ENCODE assay signal across 17 cellular contexts in the genomic region with DNA sequence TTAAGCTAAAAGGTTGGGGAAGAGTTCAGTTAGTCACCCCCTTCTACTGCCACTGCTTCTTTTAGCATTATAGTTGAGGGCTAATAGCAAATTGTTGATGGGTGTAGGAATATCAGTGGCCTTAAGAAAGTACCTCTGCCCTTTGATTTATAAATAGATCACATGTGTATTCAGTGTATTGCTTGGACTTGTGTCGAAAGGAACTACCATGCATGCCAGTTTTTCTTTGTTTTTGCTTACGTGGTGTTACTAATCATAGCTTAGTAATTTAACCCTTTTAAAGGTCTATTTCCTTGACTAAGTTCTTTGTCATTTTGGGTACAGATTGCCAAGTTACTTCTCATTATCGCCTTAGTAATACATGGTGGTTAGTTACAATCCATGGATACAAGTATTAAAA.
A peak's percentile ranks its signal among the peaks of the same experiment; 100 is the strongest.
DNase-seq lines count a peak whose midpoint lies in the region; ATAC-seq and TF ChIP-seq lines count a peak whose summit lies in the region.
"Had no signal": no experiment of that assay in that cellular context is flagged by ENCODE, and none has a peak within 500 bp of the region (broad histone marks: within the 10 kb centered on the region; RNA-seq: fewer than 3 reads in every experiment).

No MANE protein-coding gene starts in this region.

- no peak overlapping the region for H3K27ac Mint-ChIP-seq in immature natural killer cell
- H3K27ac Mint-ChIP-seq: activated T-cell treated with anti-CD3 and anti-CD28 coated beads, Interleukin-2, amount 50 U/mL, for 72 hours; B cell; dendritic cell treated with granulocyte-macrophage colony-stimulating factor and Interleukin-4, amounts not matched to agents 40 ng/mL and 50 ng/mL, for 4 days; IgD-negative memory B cell; naive thymus-derived CD8-positive, alpha-beta T cell; stimulated activated naive CD8-positive, alpha-beta T cell treated with anti-CD3 and anti-CD28 coated beads, Interleukin-15, amount 100 ng/mL, for 72 hours had no signal

- in situ Hi-C loops in GM13977 (cut with MboI; ENCODE audit: low pct_unique_long_range_greater_than_20kb, low sequenced_read_pairs, unreplicated experiment) = no loop called here

- H3K4me3 Mint-ChIP-seq in immature natural killer cell = no peak overlapping the region
- H3K4me3 Mint-ChIP-seq: activated T-cell treated with anti-CD3 and anti-CD28 coated beads, Interleukin-2, amount 50 U/mL, for 72 hours; B cell; dendritic cell treated with granulocyte-macrophage colony-stimulating factor and Interleukin-4, amounts not matched to agents 40 ng/mL and 50 ng/mL, for 4 days; IgD-negative memory B cell; naive thymus-derived CD8-positive, alpha-beta T cell; stimulated activated naive CD8-positive, alpha-beta T cell treated with anti-CD3 and anti-CD28 coated beads, Interleukin-15, amount 100 ng/mL, for 72 hours had no signal

- DNase-seq in AG08396 (ENCODE audit: low spot score) (peak; percentile 8), LHCN-M2 (ENCODE audit: low read depth) (peak; percentile 56), dermis blood vessel endothelial cell (peak; percentile 74), kidney tubule cell (ENCODE audit: low spot score) (peak; percentile 64), GM13977 (ENCODE audit: low spot score) (no peak), immature natural killer cell (no peak), T-helper 1 cell (no peak)
- DNase-seq: activated CD4-positive, CD25-positive, alpha-beta regulatory T cell; activated T-cell treated with anti-CD3 and anti-CD28 coated beads, Interleukin-2, amount 50 U/mL, for 72 hours; naive thymus-derived CD8-positive, alpha-beta T cell; NCI-H2171; stimulated activated CD4-positive, alpha-beta T cell treated with anti-CD3 and anti-CD28 coated beads, Interleukin-2, amount 100 ng/mL, for 24 hours; stimulated activated naive CD8-positive, alpha-beta T cell treated with anti-CD3 and anti-CD28 coated beads, Interleukin-15, amount 100 ng/mL, for 72 hours had no signal

- H3K9me3 Mint-ChIP-seq in immature natural killer cell = no peaks in the 10 kb centered on the region
- H3K9me3 Mint-ChIP-seq: activated T-cell treated with anti-CD3 and anti-CD28 coated beads, Interleukin-2, amount 50 U/mL, for 72 hours; dendritic cell treated with granulocyte-macrophage colony-stimulating factor and Interleukin-4, amounts not matched to agents 40 ng/mL and 50 ng/mL, for 4 days; IgD-negative memory B cell; naive thymus-derived CD8-positive, alpha-beta T cell; stimulated activated naive CD8-positive, alpha-beta T cell treated with anti-CD3 and anti-CD28 coated beads, Interleukin-15, amount 100 ng/mL, for 72 hours had no signal

- H3K36me3 Mint-ChIP-seq in immature natural killer cell = peaks cover 5 to 15% (median 6%) of the 10 kb centered on the region in 3 donors

- no peaks in the 10 kb centered on the region for H3K4me1 Mint-ChIP-seq in immature natural killer cell
- H3K4me1 Mint-ChIP-seq: naive thymus-derived CD8-positive, alpha-beta T cell; stimulated activated naive CD8-positive, alpha-beta T cell treated with anti-CD3 and anti-CD28 coated beads, Interleukin-15, amount 100 ng/mL, for 72 hours had no signal

- ATAC-seq in HG02642 (IDR thresholded peaks at IDR 0.05; ENCODE audit: poor library complexity, unreplicated experiment) = no peak
- ATAC-seq: activated T-cell treated with anti-CD3 and anti-CD28 coated beads, Interleukin-2, amount 50 U/mL, for 72 hours; naive thymus-derived CD8-positive, alpha-beta T cell; stimulated activated naive CD8-positive, alpha-beta T cell treated with anti-CD3 and anti-CD28 coated beads, Interleukin-15, amount 100 ng/mL, for 72 hours had no signal

- TF ChIP-seq CTCF in GM13977 (IDR thresholded peaks at IDR 0.05; ENCODE audit: extremely low read depth, insufficient read depth, missing control alignments) = no peak

- peaks cover 0 to under 1% (median 0%) of the 10 kb centered on the region in 3 donors for H3K27me3 Mint-ChIP-seq in immature natural killer cell (ENCODE audit: low read depth in 3 of 3)
- H3K27me3 Mint-ChIP-seq: B cell; dendritic cell treated with granulocyte-macrophage colony-stimulating factor and Interleukin-4, amounts not matched to agents 40 ng/mL and 50 ng/mL, for 4 days; IgD-negative memory B cell; naive thymus-derived CD8-positive, alpha-beta T cell; stimulated activated naive CD8-positive, alpha-beta T cell treated with anti-CD3 and anti-CD28 coated beads, Interleukin-15, amount 100 ng/mL, for 72 hours had no signal

Comparison
In these comparisons a context has a peak if more than half of its experiments do, and no peak if none do; other contexts are left out.
1. DNase-seq: peak in AG08396 (single experiment), LHCN-M2 (single experiment), dermis blood vessel endothelial cell (single experiment) and kidney tubule cell (single experiment); none in GM13977 (single experiment), immature natural killer cell (0 of 3) and T-helper 1 cell (0 of 5).